17 cellular contexts compared by ENCODE assay signal in genomic region chrX:133859860-133860259, GRCh38.
DNase-seq lines count a peak whose midpoint lies in the region; ATAC-seq, FAIRE-seq and TF ChIP-seq lines count a peak whose summit lies in the region.
"Had no signal": no experiment of that assay in that cellular context is flagged by ENCODE, and none has a peak within 500 bp of the region (broad histone marks: within the 10 kb centered on the region; RNA-seq: fewer than 3 reads in every experiment).

No MANE protein-coding gene starts in this region.

- peak; percentile 65 for FAIRE-seq in astrocyte (lab: Jason Lieb, UNC)

- POLR2A ChIA-PET in CD4-positive, alpha-beta memory T cell (lab: Charles Lee; ENCODE audit: partially characterized antibody) = no interaction called here

- no peaks in the 10 kb centered on the region for H3K36me3 ChIP-seq in astrocyte (ENCODE audit: insufficient read depth, low read length)
- no peaks in the 10 kb centered on the region for H3K36me3 ChIP-seq in CD4-positive, alpha-beta memory T cell (ENCODE audit: insufficient read depth, low read length)
- H3K36me3 ChIP-seq: heart left ventricle, suprapubic skin had no signal

- H3K27ac Mint-ChIP-seq in astrocyte (ENCODE audit: unreplicated experiment) = no peak overlapping the region
- H3K27ac Mint-ChIP-seq in CD4-positive, alpha-beta memory T cell = no peak overlapping the region
- H3K27ac Mint-ChIP-seq: activated CD4-positive, alpha-beta T cell treated with anti-CD3 and anti-CD28 coated beads for 36 hours had no signal

- intact Hi-C loops in CD4-positive, alpha-beta memory T cell (cut with micrococcal nuclease) = no loop called here

- H3K4me3 Mint-ChIP-seq in astrocyte (ENCODE audit: unreplicated experiment) = no peak overlapping the region
- H3K4me3 Mint-ChIP-seq in CD4-positive, alpha-beta memory T cell = no peak overlapping the region
- H3K4me3 Mint-ChIP-seq: activated CD4-positive, alpha-beta T cell treated with anti-CD3 and anti-CD28 coated beads for 36 hours had no signal

- H3K4me2 ChIP-seq in astrocyte (ENCODE audit: low read length) = no peak overlapping the region
- H3K4me2 ChIP-seq: KMS-11 had no signal

- H3K27ac ChIP-seq in astrocyte (ENCODE audit: low read depth, low read length) = no peak overlapping the region
- no peak overlapping the region for H3K27ac ChIP-seq in CD4-positive, alpha-beta memory T cell (ENCODE audit: low read depth, low read length)
- H3K27ac ChIP-seq: heart left ventricle, KMS-11, psoas muscle, suprapubic skin had no signal

- H3K27me3 ChIP-seq in astrocyte (ENCODE audit: insufficient read depth, low read length) = no peaks in the 10 kb centered on the region
- no peaks in the 10 kb centered on the region for H3K27me3 ChIP-seq in CD4-positive, alpha-beta memory T cell (ENCODE audit: insufficient read depth, low read length)
- H3K27me3 ChIP-seq: suprapubic skin had no signal

- H3K9me3 Mint-ChIP-seq in astrocyte (ENCODE audit: unreplicated experiment) = no peaks in the 10 kb centered on the region
- H3K9me3 Mint-ChIP-seq in CD4-positive, alpha-beta memory T cell = no peaks in the 10 kb centered on the region

- no peak overlapping the region for H3K4me3 ChIP-seq in astrocyte (ENCODE audit: insufficient read depth, low read depth, low read length)
- H3K4me3 ChIP-seq in CD4-positive, alpha-beta memory T cell (ENCODE audit: low read length in 2 of 2) = no peak overlapping the region
- H3K4me3 ChIP-seq: heart left ventricle, psoas muscle, suprapubic skin had no signal

- ATAC-seq in HG03108 (IDR thresholded peaks at IDR 0.05; ENCODE audit: unreplicated experiment) (no peak), GM19023 (IDR thresholded peaks at IDR 0.05; ENCODE audit: unreplicated experiment) (no peak)
- ATAC-seq: activated CD4-positive, alpha-beta T cell treated with anti-CD3 and anti-CD28 coated beads for 36 hours; psoas muscle had no signal

- H3K9me3 ChIP-seq in astrocyte (ENCODE audit: insufficient read depth, low read depth, low read length) = no peaks in the 10 kb centered on the region
- no peaks in the 10 kb centered on the region for H3K9me3 ChIP-seq in CD4-positive, alpha-beta memory T cell (ENCODE audit: control insufficient read depth in 1 of 2, low read length in 2 of 2)
- H3K9me3 ChIP-seq: heart left ventricle, psoas muscle, suprapubic skin had no signal

- CTCF ChIA-PET in CD4-positive, alpha-beta memory T cell (lab: Charles Lee; ENCODE audit: partially characterized antibody) = no interaction called here

- DNase-seq in AG08396 (ENCODE audit: low spot score) (peak; percentile 5), M059J (ENCODE audit: low read depth) (peak; percentile 26), astrocyte (ENCODE audit: low read depth) (peak; percentile 38), hepatic stellate cell (ENCODE audit: low spot score) (peak; percentile 36)
- no peak for DNase-seq in CD4-positive, alpha-beta memory T cell
- no peak for DNase-seq in activated CD4-positive, alpha-beta T cell treated with anti-CD3 and anti-CD28 coated beads, Interleukin-2, amount 50 U/mL, for 1 hour
- DNase-seq: activated CD4-positive, alpha-beta T cell treated with anti-CD3 and anti-CD28 coated beads for 36 hours; activated effector memory CD4-positive, alpha-beta T cell treated with anti-CD3 and anti-CD28 coated beads, Interleukin-2, amount 50 U/mL, for 16 hours; cortex of kidney; GOT3; heart left ventricle; psoas muscle; SW 1271 had no signal

- peaks cover 1% of the 10 kb centered on the region for H3K36me3 Mint-ChIP-seq in astrocyte (ENCODE audit: low read depth, unreplicated experiment)
- H3K36me3 Mint-ChIP-seq in CD4-positive, alpha-beta memory T cell = no peaks in the 10 kb centered on the region

- H3K4me1 Mint-ChIP-seq in astrocyte (ENCODE audit: low read depth, unreplicated experiment) = peaks cover 3% of the 10 kb centered on the region
- no peaks in the 10 kb centered on the region for H3K4me1 Mint-ChIP-seq in CD4-positive, alpha-beta memory T cell
- H3K4me1 Mint-ChIP-seq: activated CD4-positive, alpha-beta T cell treated with anti-CD3 and anti-CD28 coated beads for 36 hours had no signal

- no peaks in the 10 kb centered on the region for H4K20me1 ChIP-seq in astrocyte (ENCODE audit: insufficient read depth, low read length)

- H3K79me2 ChIP-seq in astrocyte (ENCODE audit: insufficient read depth, low read length) = no peaks in the 10 kb centered on the region

- no peak overlapping the region for H3K9ac ChIP-seq in astrocyte (ENCODE audit: low read length)
- H3K9ac ChIP-seq: KMS-11 had no signal

- H3K27me3 Mint-ChIP-seq in astrocyte (ENCODE audit: low read depth, unreplicated experiment) = no peaks in the 10 kb centered on the region
- H3K27me3 Mint-ChIP-seq in CD4-positive, alpha-beta memory T cell = peaks cover 2 to 4% of the 10 kb centered on the region in 2 donors
- H3K27me3 Mint-ChIP-seq: activated CD4-positive, alpha-beta T cell treated with anti-CD3 and anti-CD28 coated beads for 36 hours had no signal

- H3K4me1 ChIP-seq in astrocyte (ENCODE audit: insufficient read depth, low read length) = no peaks in the 10 kb centered on the region
- no peaks in the 10 kb centered on the region for H3K4me1 ChIP-seq in CD4-positive, alpha-beta memory T cell (ENCODE audit: insufficient read depth, low read length)
- H3K4me1 ChIP-seq: heart left ventricle, psoas muscle, suprapubic skin had no signal

- no peak overlapping the region for H2AFZ ChIP-seq in astrocyte (ENCODE audit: low read depth, low read length)

- TF ChIP-seq CTCF in astrocyte (IDR thresholded peaks at IDR 0.05; ENCODE audit: insufficient read depth, low read depth, low read length) = no peak

Comparison
In these comparisons a context has a peak if more than half of its experiments do, and no peak if none do; other contexts are left out.
1. DNase-seq: peak in AG08396 (single experiment), M059J (single experiment), astrocyte (single experiment) and hepatic stellate cell (single experiment); none in CD4-positive, alpha-beta memory T cell (0 of 5) and activated CD4-positive, alpha-beta T cell treated with anti-CD3 and anti-CD28 coated beads, Interleukin-2, amount 50 U/mL, for 1 hour (single experiment).